ENCODE assay signal across 39 cellular contexts in the genomic region with DNA sequence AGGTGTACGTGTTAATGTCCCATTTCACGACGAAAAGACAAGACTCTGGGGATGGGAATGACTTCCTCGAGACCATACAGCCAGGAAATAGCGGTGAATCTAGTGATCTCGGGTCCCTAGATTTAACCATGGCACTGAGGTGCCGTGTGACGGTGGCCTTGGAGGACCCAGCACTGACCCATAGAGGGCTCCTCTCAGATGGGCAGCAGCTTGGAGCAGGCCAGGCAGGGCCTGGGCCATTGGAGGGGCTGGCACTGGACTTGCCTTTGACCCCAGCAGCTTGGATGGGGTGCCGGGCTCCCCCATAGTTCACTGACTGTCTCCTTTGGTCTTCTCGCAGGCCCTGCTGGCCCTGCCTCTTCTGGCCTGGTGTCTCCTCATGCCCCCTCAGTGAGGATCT. TPM values are rescaled to one million over a fixed set of nuclear protein-coding genes. Genes with fewer than 3 reads are reported as not detected.
"Had no signal": no experiment of that assay in that cellular context is flagged by ENCODE, and none has a peak within 500 bp of the region (broad histone marks: within the 10 kb centered on the region; RNA-seq: fewer than 3 reads in every experiment).

No MANE protein-coding gene starts in this region.

- H3K27me3 ChIP-seq: ascending aorta, cardiac muscle cell had no signal

- H3K9me3 ChIP-seq: ascending aorta had no signal

- H3K4me3 Mint-ChIP-seq: activated CD4-positive, alpha-beta memory T cell treated with anti-CD3 and anti-CD28 coated beads, Interleukin-2, amount 10 ng/mL, durations not matched to agents 7 days and 5 days; activated naive CD4-positive, alpha-beta T cell treated with anti-CD3 and anti-CD28 coated beads, Interleukin-2, amount 50 U/mL, for 24 hours; activated naive CD8-positive, alpha-beta T cell treated with anti-CD3 and anti-CD28 coated beads, Interleukin-2, amount 10 ng/mL, durations not matched to agents 7 days and 5 days; activated T-cell treated with anti-CD3 and anti-CD28 coated beads, Interleukin-2, amount 50 U/mL, for 24 hours; central memory CD8-positive, alpha-beta T cell; T-cell; T-helper 17 cell had no signal

- H3K36me3 Mint-ChIP-seq: activated naive CD4-positive, alpha-beta T cell treated with anti-CD3 and anti-CD28 coated beads, Interleukin-2, amount 50 U/mL, for 24 hours; activated naive CD8-positive, alpha-beta T cell treated with anti-CD3 and anti-CD28 coated beads, Interleukin-2, amount 10 ng/mL, durations not matched to agents 7 days and 5 days; T-cell had no signal

- H3K27ac Mint-ChIP-seq: activated CD4-positive, alpha-beta memory T cell treated with anti-CD3 and anti-CD28 coated beads, Interleukin-2, amount 10 ng/mL, durations not matched to agents 7 days and 5 days; activated naive CD4-positive, alpha-beta T cell treated with anti-CD3 and anti-CD28 coated beads, Interleukin-2, amount 50 U/mL, for 24 hours; activated naive CD8-positive, alpha-beta T cell treated with anti-CD3 and anti-CD28 coated beads, Interleukin-2, amount 10 ng/mL, durations not matched to agents 7 days and 5 days; activated T-cell treated with anti-CD3 and anti-CD28 coated beads, Interleukin-2, amount 50 U/mL, for 24 hours; activated T-helper 2 cell treated with anti-CD3 and anti-CD28 coated beads, Interferon-gamma antibody, Interleukin-2, Interleukin-4, amounts not matched to agents 10 μg/mL and 5 μg/mL and 100 μg/mL, durations not matched to agents 14 hours and 24 hours and 36 hours; T-cell; T-helper 17 cell had no signal

- H3K4me2 ChIP-seq: KMS-11, PC-9 had no signal

- ATAC-seq: Right ventricle myocardium inferior, SK-N-SH treated with all-trans-retinoic acid at 6 μM for 48 hours, T-cell, T-helper 17 cell had no signal

- H3K9ac ChIP-seq: KMS-11 had no signal

- H2AFZ ChIP-seq: PC-9 had no signal

- DNase-seq: activated CD4-positive, alpha-beta memory T cell treated with anti-CD3 and anti-CD28 coated beads, Interleukin-2, amount 10 ng/mL, durations not matched to agents 7 days and 5 days; activated CD4-positive, alpha-beta T cell treated with anti-CD3 and anti-CD28 coated beads for 1 hour; activated CD4-positive, alpha-beta T cell treated with anti-CD3 and anti-CD28 coated beads for 48 hours; activated CD4-positive, CD25-positive, alpha-beta regulatory T cell; activated gamma-delta T cell; activated naive CD4-positive, alpha-beta T cell treated with Interleukin-2 at 50 U/mL for 16 hours; activated naive CD8-positive, alpha-beta T cell treated with anti-CD3 and anti-CD28 coated beads, Interleukin-2, amount 10 ng/mL, durations not matched to agents 7 days and 5 days; activated T-cell treated with anti-CD3 and anti-CD28 coated beads, Interleukin-2, amount 50 U/mL, for 24 hours; amygdala; MM.1S; MV-4-11; NCI-H1092; NCI-H146; NCI-H187; NCI-H2029 treated with DMSO at 0.1 percent for 48 hours; NCI-H2107; NCI-H2171; NCI-H510A; NCI-H526; NCI-H748 treated with DMSO at 0.1 percent for 48 hours; NK-92 treated with Interleukin-12 subunit alpha and Interleukin-12 subunit beta, amount 100 ng/mL, for 24 hours; PC-9; SIG-M5; T-cell; T-helper 17 cell had no signal

- H3K9me3 Mint-ChIP-seq: activated CD4-positive, alpha-beta memory T cell treated with anti-CD3 and anti-CD28 coated beads, Interleukin-2, amount 10 ng/mL, durations not matched to agents 7 days and 5 days; activated naive CD4-positive, alpha-beta T cell treated with anti-CD3 and anti-CD28 coated beads, Interleukin-2, amount 50 U/mL, for 24 hours; activated naive CD8-positive, alpha-beta T cell treated with anti-CD3 and anti-CD28 coated beads, Interleukin-2, amount 10 ng/mL, durations not matched to agents 7 days and 5 days; activated T-cell treated with anti-CD3 and anti-CD28 coated beads, Interleukin-2, amount 50 U/mL, for 24 hours; activated T-helper 2 cell treated with anti-CD3 and anti-CD28 coated beads, Interferon-gamma antibody, Interleukin-2, Interleukin-4, amounts not matched to agents 10 μg/mL and 5 μg/mL and 100 μg/mL, durations not matched to agents 14 hours and 24 hours and 36 hours; central memory CD8-positive, alpha-beta T cell; T-cell had no signal

- H3K4me1 Mint-ChIP-seq: activated CD4-positive, alpha-beta memory T cell treated with anti-CD3 and anti-CD28 coated beads, Interleukin-2, amount 10 ng/mL, durations not matched to agents 7 days and 5 days; activated naive CD4-positive, alpha-beta T cell treated with anti-CD3 and anti-CD28 coated beads, Interleukin-2, amount 50 U/mL, for 24 hours; activated naive CD8-positive, alpha-beta T cell treated with anti-CD3 and anti-CD28 coated beads, Interleukin-2, amount 10 ng/mL, durations not matched to agents 7 days and 5 days; central memory CD8-positive, alpha-beta T cell had no signal

- H3K4me3 ChIP-seq: ascending aorta, cardiac muscle cell, PC-9 had no signal

- H3K27ac ChIP-seq: ascending aorta, cardiac muscle cell, KMS-11, PC-9, RWPE1, VCaP had no signal

- H3K4me1 ChIP-seq: ascending aorta had no signal

- H3K36me3 ChIP-seq: ascending aorta, cardiac muscle cell had no signal

RNA-seq across cellular contexts. Expression of gene TCL1B, which starts 5.4 kb away (rescaled TPM):
- total RNA-seq: activated CD4-positive, alpha-beta memory T cell treated with anti-CD3 and anti-CD28 coated beads, Interleukin-2, amount 10 ng/mL, durations not matched to agents 7 days and 5 days; activated CD8-positive, alpha-beta memory T cell treated with anti-CD3 and anti-CD28 coated beads for 36 hours; activated naive CD8-positive, alpha-beta T cell treated with anti-CD3 and anti-CD28 coated beads, Interleukin-2, amount 10 ng/mL, durations not matched to agents 7 days and 5 days; activated T-helper 2 cell treated with anti-CD3 and anti-CD28 coated beads, Interferon-gamma antibody, Interleukin-2, Interleukin-4, amounts not matched to agents 10 μg/mL and 5 μg/mL and 100 μg/mL, durations not matched to agents 14 hours and 24 hours and 36 hours; ascending aorta; cardiac muscle cell; LHCN-M2; PC-9; Right ventricle myocardium inferior; SK-MEL-5; T-helper 17 cell had no signal
- polyA plus RNA-seq: adipose tissue, cardiac muscle cell had no signal

RNA-seq across cellular contexts. Expression of gene TCL1A, which starts 22.3 kb away (rescaled TPM):
- total RNA-seq: activated CD4-positive, alpha-beta memory T cell treated with anti-CD3 and anti-CD28 coated beads, Interleukin-2, amount 10 ng/mL, durations not matched to agents 7 days and 5 days; activated CD8-positive, alpha-beta memory T cell treated with anti-CD3 and anti-CD28 coated beads for 36 hours; activated T-helper 2 cell treated with anti-CD3 and anti-CD28 coated beads, Interferon-gamma antibody, Interleukin-2, Interleukin-4, amounts not matched to agents 10 μg/mL and 5 μg/mL and 100 μg/mL, durations not matched to agents 14 hours and 24 hours and 36 hours; ascending aorta; cardiac muscle cell; LHCN-M2; PC-9; Right ventricle myocardium inferior; SK-MEL-5 had no signal
- polyA plus RNA-seq: cardiac muscle cell had no signal
